Comparison of ENCODE assay signal across 7 cellular contexts in the genomic region with DNA sequence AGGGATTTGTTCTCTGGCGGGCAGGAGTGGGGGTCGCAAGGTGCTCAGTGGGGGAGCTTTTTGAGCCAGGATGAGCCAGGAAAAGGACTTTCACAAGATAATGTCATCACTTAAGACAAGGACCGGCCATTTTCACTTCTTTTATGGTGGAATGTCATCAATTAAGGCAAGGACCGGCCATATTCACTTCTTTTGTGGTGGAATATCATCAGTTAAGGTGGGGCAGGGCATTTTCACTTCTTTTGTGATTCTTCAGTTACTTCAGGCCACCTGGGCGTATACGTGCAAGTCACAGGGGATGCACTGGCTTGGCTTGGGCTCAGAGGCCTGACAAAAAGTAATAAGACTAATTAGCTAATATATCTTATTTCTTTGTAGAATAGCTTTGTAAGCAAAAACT.
DNase-seq lines count a peak whose midpoint lies in the region; ATAC-seq, FAIRE-seq and TF ChIP-seq lines count a peak whose summit lies in the region.
"Not testable (repeated sequence)": the region's sequence is repeated elsewhere in the genome, so short reads cannot be mapped to it uniquely, and the experiment has no call there.

No MANE protein-coding gene starts in this region.

- H3K9me2 ChIP-seq in GM23338 (ENCODE audit: insufficient read depth) = not testable (repeated sequence)

- not testable (repeated sequence) for TF ChIP-seq POLR2A in A549 (IDR thresholded peaks at IDR 0.05; ENCODE audit: low read length); H1 (IDR thresholded peaks at IDR 0.05; ENCODE audit: control extremely low read depth in 1 of 2, low read depth in 2 of 2, low read length in 2 of 2)

- not testable (repeated sequence) for H2BK20ac ChIP-seq in H1 (ENCODE audit: low read length)

- not testable (repeated sequence) for H3K79me2 ChIP-seq in GM23338 (replicated peaks; ENCODE audit: insufficient read depth); H1 (ENCODE audit: control insufficient read depth in 1 of 2, insufficient read depth in 2 of 2, low read length in 2 of 2)

- not testable (repeated sequence) for TF ChIP-seq EP300 in A549 (IDR thresholded peaks at IDR 0.05); H1 (IDR thresholded peaks at IDR 0.05; ENCODE audit: borderline replicate concordance in 1 of 2, low read depth in 2 of 2, low read length in 2 of 2)

- H4K91ac ChIP-seq in H1 (replicated peaks; ENCODE audit: insufficient read length, low read length) = not testable (repeated sequence)

- H3K27ac ChIP-seq in A549; HUES48 (ENCODE audit: low read depth, low read length); H1 (ENCODE audit: low read depth, low read length): not testable (repeated sequence)
- peak overlapping the region; percentile 88 for H3K27ac ChIP-seq in GM23338 (ENCODE audit: low read depth)
- H3K27ac ChIP-seq in HUES64 (ENCODE audit: low read depth, low read length) = peak overlapping the region; percentile 48; the same call in 1 of the 2 replicates
- peak overlapping the region; percentile 56 for H3K27ac ChIP-seq in left ventricle myocardium inferior (replicated peaks)

- not testable (repeated sequence) for H3K23me2 ChIP-seq in H1 (ENCODE audit: low read depth, low read length)

- not testable (repeated sequence) for H3K4me3 Mint-ChIP-seq in GM23338; progenitor cell of endocrine pancreas (ENCODE audit: low read depth)

- H4K20me1 ChIP-seq in GM23338 (replicated peaks; ENCODE audit: insufficient read depth); H1 (replicated peaks in 1 of 2; ENCODE audit: control insufficient read depth in 1 of 2, insufficient read depth in 2 of 2, low read length in 2 of 2): not testable (repeated sequence)

- H3K27ac Mint-ChIP-seq in GM23338 (peak overlapping the region; percentile 64; the same call in 1 of the 2 replicates), progenitor cell of endocrine pancreas (peak overlapping the region; percentile 18)

- not testable (repeated sequence) for ATAC-seq in A549, GM23338

- not testable (repeated sequence) for DNase-seq in A549 (ENCODE audit: low read depth in 1 of 2, low spot score in 1 of 2); GM23338 (ENCODE audit: low spot score); H1 (ENCODE audit: low read depth in 1 of 2, low spot score in 2 of 2); left ventricle myocardium inferior; progenitor cell of endocrine pancreas (ENCODE audit: low spot score, unreplicated experiment)

- 13% methylated on average over 6 of the region's 6 CpGs for WGBS in A549 (ENCODE audit: missing lambda C conversion rate)
- 12% methylated on average over 6 of the region's 6 CpGs for WGBS in HUES64
- 75% methylated on average over 6 of the region's 6 CpGs; no CpG with 5 or more reads in 1 of the 2 experiments for WGBS in H1 (ENCODE audit: extremely low coverage in 1 of 2, insufficient coverage in 1 of 2, insufficient read length in 1 of 2, insufficient replicate concordance in 2 of 2, low coverage in 1 of 2, low lambda C conversion rate in 2 of 2, missing lambda C conversion rate in 1 of 2), 2 experiments

- H3K4ac ChIP-seq in H1 (replicated peaks; ENCODE audit: insufficient read length, low read depth, low read length) = not testable (repeated sequence)

- H3K9ac ChIP-seq in HUES48 (ENCODE audit: low read depth, low read length) (0 out of 2 replicates have a peak overlapping the region, but pooled peaks have one; percentile 32), HUES64 (ENCODE audit: low read depth, low read length) (peak overlapping the region; percentile 39; the same call in 1 of the 2 replicates)
- H3K9ac ChIP-seq in H1 (replicated peaks in 1 of 4; ENCODE audit: extremely low read depth in 1 of 4, low read depth in 3 of 4, low read length in 3 of 4) = not testable (repeated sequence)

- not testable (repeated sequence) for H3K4me2 ChIP-seq in A549; H1 (ENCODE audit: insufficient read depth in 1 of 2, low read depth in 2 of 2, low read length in 2 of 2)
- peak overlapping the region; percentile 36 for H3K4me2 ChIP-seq in GM23338

- not testable (repeated sequence) for H4K8ac ChIP-seq in H1 (ENCODE audit: extremely low read depth, insufficient read depth, low read length)

- peaks cover 12% of the 10 kb centered on the region for H3K4me1 Mint-ChIP-seq in GM23338
- not testable (repeated sequence) for H3K4me1 Mint-ChIP-seq in progenitor cell of endocrine pancreas (ENCODE audit: low read depth)

- intact Hi-C loops in left ventricle myocardium inferior (cut with micrococcal nuclease) = not testable (repeated sequence)

- not testable (repeated sequence) for H3K27me3 ChIP-seq in GM23338 (ENCODE audit: insufficient read depth); HUES48 (ENCODE audit: control insufficient read depth, insufficient read depth, low read length); HUES64 (ENCODE audit: insufficient read depth, low read length); H1 (replicated peaks in 1 of 4; ENCODE audit: control insufficient read depth in 3 of 4, extremely low read depth in 1 of 4, insufficient read depth in 3 of 4, low read length in 3 of 4); left ventricle myocardium inferior (ENCODE audit: low read depth)

- not testable (repeated sequence) for TF ChIP-seq RAD21 in A549 (conservative IDR thresholded peaks at IDR 0.05 in 1 of 2, IDR thresholded peaks at IDR 0.05 in 1 of 2); H1 (IDR thresholded peaks at IDR 0.05 in 1 of 2, conservative IDR thresholded peaks at IDR 0.05 in 1 of 2; ENCODE audit: low read depth in 2 of 2, low read length in 2 of 2)

- not testable (repeated sequence) for H3K18ac ChIP-seq in H1 (ENCODE audit: extremely low read depth, low read length)

- H3K36me3 Mint-ChIP-seq in GM23338 (ENCODE audit: low read depth); progenitor cell of endocrine pancreas (ENCODE audit: insufficient read depth): not testable (repeated sequence)

- H3K9me3 Mint-ChIP-seq in GM23338; progenitor cell of endocrine pancreas (ENCODE audit: low read depth): not testable (repeated sequence)

- not testable (repeated sequence) for H2BK120ac ChIP-seq in H1 (replicated peaks; ENCODE audit: low read depth, low read length)

- H3K4me1 ChIP-seq in A549; H1 (replicated peaks in 1 of 4; ENCODE audit: control insufficient read depth in 3 of 4, insufficient read depth in 4 of 4, low read length in 3 of 4): not testable (repeated sequence)
- H3K4me1 ChIP-seq in GM23338 (ENCODE audit: insufficient read depth) (peaks cover 35% of the 10 kb centered on the region), HUES48 (ENCODE audit: control insufficient read depth, insufficient read depth, low read length) (peaks cover 16% of the 10 kb centered on the region), HUES64 (ENCODE audit: insufficient read depth, low read length) (peaks cover 22% of the 10 kb centered on the region), left ventricle myocardium inferior (peaks cover 12% of the 10 kb centered on the region)

- not testable (repeated sequence) for H2BK15ac ChIP-seq in H1 (ENCODE audit: low read length)

- not testable (repeated sequence) for H4K5ac ChIP-seq in H1 (ENCODE audit: insufficient read length, low read depth, low read length)

- TF ChIP-seq CTCF in A549 (IDR thresholded peaks at IDR 0.05); GM23338 (conservative IDR thresholded peaks at IDR 0.05; ENCODE audit: low read depth in 2 of 2); H1 (IDR thresholded peaks at IDR 0.05; ENCODE audit: control extremely low read depth in 1 of 3, insufficient read depth in 1 of 3, low read depth in 1 of 3, low read length in 3 of 3); left ventricle myocardium inferior (IDR thresholded peaks at IDR 0.05; ENCODE audit: borderline replicate concordance); progenitor cell of endocrine pancreas (IDR thresholded peaks at IDR 0.05; ENCODE audit: unreplicated experiment): not testable (repeated sequence)

- H3F3A ChIP-seq in GM23338 (replicated peaks; ENCODE audit: low read depth) = not testable (repeated sequence)

- H2BK5ac ChIP-seq in H1 (ENCODE audit: low read depth, low read length) = peak overlapping the region; percentile 41; the same call in 1 of the 2 replicates

- not testable (repeated sequence) for H2AK5ac ChIP-seq in H1 (ENCODE audit: low read depth, low read length)

- H2BK12ac ChIP-seq in H1 (ENCODE audit: low read depth, low read length) = not testable (repeated sequence)

- H2AFZ ChIP-seq in GM23338 = peak overlapping the region; percentile 11; the same call in 1 of the 2 replicates
- not testable (repeated sequence) for H2AFZ ChIP-seq in H1 (ENCODE audit: low read length)

- not testable (repeated sequence) for H3K4me3 ChIP-seq in A549; HUES48 (ENCODE audit: low read depth, low read length); H1 (ENCODE audit: extremely low read depth in 1 of 4, insufficient read depth in 2 of 4, low read depth in 3 of 4, low read length in 4 of 4); left ventricle myocardium inferior
- 0 out of 2 replicates have a peak overlapping the region, but pooled peaks have one; percentile 1 for H3K4me3 ChIP-seq in GM23338
- H3K4me3 ChIP-seq in HUES64 (ENCODE audit: low read length) = peak overlapping the region; percentile 9; the same call in 1 of the 2 replicates

- POLR2A ChIA-PET in A549 (lab: Yijun Ruan, JAX); H1 (lab: Charles Lee; ENCODE audit: partially characterized antibody): not testable (repeated sequence)

- FAIRE-seq in A549 (lab: Jason Lieb, UNC); H1 (lab: Jason Lieb, UNC): not testable (repeated sequence)

- CTCF ChIA-PET in A549 (lab: Yijun Ruan, JAX) (interaction anchor here (0.7 kb wide), 1 partner anchor 10 kb away, joined by 3 read pairs; no protein-coding TSS in a partner anchor), H1 (lab: Charles Lee; ENCODE audit: partially characterized antibody) (interaction anchor here (0.6 to 2.2 kb wide), 3 partner anchors 12 to 112 kb away, joined by 3 to 6 read pairs (median 3); no protein-coding TSS in a partner anchor)

- H3K79me1 ChIP-seq in H1 (ENCODE audit: low read depth, low read length) = not testable (repeated sequence)

- H3K9me3 ChIP-seq in A549; HUES48 (ENCODE audit: control insufficient read depth, insufficient read depth, low read length); HUES64 (ENCODE audit: insufficient read depth, low read depth, low read length); H1 (ENCODE audit: insufficient read depth in 2 of 2, low read depth in 1 of 2, low read length in 1 of 2); left ventricle myocardium inferior (replicated peaks): not testable (repeated sequence)

- H3K56ac ChIP-seq in H1 (replicated peaks; ENCODE audit: insufficient read length, low read depth, low read length) = not testable (repeated sequence)

- H3K27me3 Mint-ChIP-seq in GM23338 (ENCODE audit: insufficient read depth, low read depth, poor library complexity); progenitor cell of endocrine pancreas: not testable (repeated sequence)

- not testable (repeated sequence) for H3K36me3 ChIP-seq in GM23338 (ENCODE audit: insufficient read depth); HUES48 (ENCODE audit: control insufficient read depth, insufficient read depth, low read length); HUES64 (ENCODE audit: insufficient read depth, low read length); H1 (ENCODE audit: control insufficient read depth in 2 of 4, insufficient read depth in 4 of 4, low read length in 3 of 4); left ventricle myocardium inferior

- H3K23ac ChIP-seq in H1 (ENCODE audit: insufficient read length) = not testable (repeated sequence)

- H3K14ac ChIP-seq in H1 (ENCODE audit: insufficient read length) = not testable (repeated sequence)
